1 cellular context compared by ENCODE assay signal in genomic region chr6:27295301-27296079, GRCh38.
TF ChIP-seq lines count a peak whose summit lies in the region.

No MANE protein-coding gene starts in this region.

TF ChIP-seq in HepG2, 621 proteins besides CTCF, POLR2A, EP300 and RAD21 (continued from another document and continues in another):
- TF ChIP-seq, protein P1, sequence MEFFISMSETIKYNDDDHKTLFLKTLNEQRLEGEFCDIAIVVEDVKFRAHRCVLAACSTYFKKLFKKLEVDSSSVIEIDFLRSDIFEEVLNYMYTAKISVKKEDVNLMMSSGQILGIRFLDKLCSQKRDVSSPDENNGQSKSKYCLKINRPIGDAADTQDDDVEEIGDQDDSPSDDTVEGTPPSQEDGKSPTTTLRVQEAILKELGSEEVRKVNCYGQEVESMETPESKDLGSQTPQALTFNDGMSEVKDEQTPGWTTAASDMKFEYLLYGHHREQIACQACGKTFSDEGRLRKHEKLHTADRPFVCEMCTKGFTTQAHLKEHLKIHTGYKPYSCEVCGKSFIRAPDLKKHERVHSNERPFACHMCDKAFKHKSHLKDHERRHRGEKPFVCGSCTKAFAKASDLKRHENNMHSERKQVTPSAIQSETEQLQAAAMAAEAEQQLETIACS (CRISPR knock-in tag; IDR thresholded peaks at IDR 0.05), result no peak
- no peak for TF ChIP-seq ZNF543 (CRISPR knock-in tag; IDR thresholded peaks at IDR 0.05)
- TF ChIP-seq ZNF205 (CRISPR knock-in tag; IDR thresholded peaks at IDR 0.05), result peak; percentile 63; the same call in 1 of the 2 replicates
- TF ChIP-seq, protein P2, sequence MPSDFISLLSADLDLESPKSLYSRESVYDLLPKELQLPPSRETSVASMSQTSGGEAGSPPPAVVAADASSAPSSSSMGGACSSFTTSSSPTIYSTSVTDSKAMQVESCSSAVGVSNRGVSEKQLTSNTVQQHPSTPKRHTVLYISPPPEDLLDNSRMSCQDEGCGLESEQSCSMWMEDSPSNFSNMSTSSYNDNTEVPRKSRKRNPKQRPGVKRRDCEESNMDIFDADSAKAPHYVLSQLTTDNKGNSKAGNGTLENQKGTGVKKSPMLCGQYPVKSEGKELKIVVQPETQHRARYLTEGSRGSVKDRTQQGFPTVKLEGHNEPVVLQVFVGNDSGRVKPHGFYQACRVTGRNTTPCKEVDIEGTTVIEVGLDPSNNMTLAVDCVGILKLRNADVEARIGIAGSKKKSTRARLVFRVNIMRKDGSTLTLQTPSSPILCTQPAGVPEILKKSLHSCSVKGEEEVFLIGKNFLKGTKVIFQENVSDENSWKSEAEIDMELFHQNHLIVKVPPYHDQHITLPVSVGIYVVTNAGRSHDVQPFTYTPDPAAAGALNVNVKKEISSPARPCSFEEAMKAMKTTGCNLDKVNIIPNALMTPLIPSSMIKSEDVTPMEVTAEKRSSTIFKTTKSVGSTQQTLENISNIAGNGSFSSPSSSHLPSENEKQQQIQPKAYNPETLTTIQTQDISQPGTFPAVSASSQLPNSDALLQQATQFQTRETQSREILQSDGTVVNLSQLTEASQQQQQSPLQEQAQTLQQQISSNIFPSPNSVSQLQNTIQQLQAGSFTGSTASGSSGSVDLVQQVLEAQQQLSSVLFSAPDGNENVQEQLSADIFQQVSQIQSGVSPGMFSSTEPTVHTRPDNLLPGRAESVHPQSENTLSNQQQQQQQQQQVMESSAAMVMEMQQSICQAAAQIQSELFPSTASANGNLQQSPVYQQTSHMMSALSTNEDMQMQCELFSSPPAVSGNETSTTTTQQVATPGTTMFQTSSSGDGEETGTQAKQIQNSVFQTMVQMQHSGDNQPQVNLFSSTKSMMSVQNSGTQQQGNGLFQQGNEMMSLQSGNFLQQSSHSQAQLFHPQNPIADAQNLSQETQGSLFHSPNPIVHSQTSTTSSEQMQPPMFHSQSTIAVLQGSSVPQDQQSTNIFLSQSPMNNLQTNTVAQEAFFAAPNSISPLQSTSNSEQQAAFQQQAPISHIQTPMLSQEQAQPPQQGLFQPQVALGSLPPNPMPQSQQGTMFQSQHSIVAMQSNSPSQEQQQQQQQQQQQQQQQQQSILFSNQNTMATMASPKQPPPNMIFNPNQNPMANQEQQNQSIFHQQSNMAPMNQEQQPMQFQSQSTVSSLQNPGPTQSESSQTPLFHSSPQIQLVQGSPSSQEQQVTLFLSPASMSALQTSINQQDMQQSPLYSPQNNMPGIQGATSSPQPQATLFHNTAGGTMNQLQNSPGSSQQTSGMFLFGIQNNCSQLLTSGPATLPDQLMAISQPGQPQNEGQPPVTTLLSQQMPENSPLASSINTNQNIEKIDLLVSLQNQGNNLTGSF (CRISPR knock-in tag; IDR thresholded peaks at IDR 0.05), result no peak
- TF ChIP-seq ATF2 (CRISPR knock-in tag; IDR thresholded peaks at IDR 0.05), result 0 out of 2 replicates have a peak, but pooled peaks have one; percentile 35
- no peak for TF ChIP-seq FOSL1 (CRISPR knock-in tag; IDR thresholded peaks at IDR 0.05; ENCODE audit: borderline replicate concordance)
- no peak for TF ChIP-seq DZIP1 (CRISPR knock-in tag; IDR thresholded peaks at IDR 0.05)
- TF ChIP-seq, protein P3, sequence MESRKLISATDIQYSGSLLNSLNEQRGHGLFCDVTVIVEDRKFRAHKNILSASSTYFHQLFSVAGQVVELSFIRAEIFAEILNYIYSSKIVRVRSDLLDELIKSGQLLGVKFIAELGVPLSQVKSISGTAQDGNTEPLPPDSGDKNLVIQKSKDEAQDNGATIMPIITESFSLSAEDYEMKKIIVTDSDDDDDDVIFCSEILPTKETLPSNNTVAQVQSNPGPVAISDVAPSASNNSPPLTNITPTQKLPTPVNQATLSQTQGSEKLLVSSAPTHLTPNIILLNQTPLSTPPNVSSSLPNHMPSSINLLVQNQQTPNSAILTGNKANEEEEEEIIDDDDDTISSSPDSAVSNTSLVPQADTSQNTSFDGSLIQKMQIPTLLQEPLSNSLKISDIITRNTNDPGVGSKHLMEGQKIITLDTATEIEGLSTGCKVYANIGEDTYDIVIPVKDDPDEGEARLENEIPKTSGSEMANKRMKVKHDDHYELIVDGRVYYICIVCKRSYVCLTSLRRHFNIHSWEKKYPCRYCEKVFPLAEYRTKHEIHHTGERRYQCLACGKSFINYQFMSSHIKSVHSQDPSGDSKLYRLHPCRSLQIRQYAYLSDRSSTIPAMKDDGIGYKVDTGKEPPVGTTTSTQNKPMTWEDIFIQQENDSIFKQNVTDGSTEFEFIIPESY (CRISPR knock-in tag; IDR thresholded peaks at IDR 0.05), result no peak
- no peak for TF ChIP-seq KLF13 (CRISPR knock-in tag; IDR thresholded peaks at IDR 0.05)
- TF ChIP-seq, protein P4, sequence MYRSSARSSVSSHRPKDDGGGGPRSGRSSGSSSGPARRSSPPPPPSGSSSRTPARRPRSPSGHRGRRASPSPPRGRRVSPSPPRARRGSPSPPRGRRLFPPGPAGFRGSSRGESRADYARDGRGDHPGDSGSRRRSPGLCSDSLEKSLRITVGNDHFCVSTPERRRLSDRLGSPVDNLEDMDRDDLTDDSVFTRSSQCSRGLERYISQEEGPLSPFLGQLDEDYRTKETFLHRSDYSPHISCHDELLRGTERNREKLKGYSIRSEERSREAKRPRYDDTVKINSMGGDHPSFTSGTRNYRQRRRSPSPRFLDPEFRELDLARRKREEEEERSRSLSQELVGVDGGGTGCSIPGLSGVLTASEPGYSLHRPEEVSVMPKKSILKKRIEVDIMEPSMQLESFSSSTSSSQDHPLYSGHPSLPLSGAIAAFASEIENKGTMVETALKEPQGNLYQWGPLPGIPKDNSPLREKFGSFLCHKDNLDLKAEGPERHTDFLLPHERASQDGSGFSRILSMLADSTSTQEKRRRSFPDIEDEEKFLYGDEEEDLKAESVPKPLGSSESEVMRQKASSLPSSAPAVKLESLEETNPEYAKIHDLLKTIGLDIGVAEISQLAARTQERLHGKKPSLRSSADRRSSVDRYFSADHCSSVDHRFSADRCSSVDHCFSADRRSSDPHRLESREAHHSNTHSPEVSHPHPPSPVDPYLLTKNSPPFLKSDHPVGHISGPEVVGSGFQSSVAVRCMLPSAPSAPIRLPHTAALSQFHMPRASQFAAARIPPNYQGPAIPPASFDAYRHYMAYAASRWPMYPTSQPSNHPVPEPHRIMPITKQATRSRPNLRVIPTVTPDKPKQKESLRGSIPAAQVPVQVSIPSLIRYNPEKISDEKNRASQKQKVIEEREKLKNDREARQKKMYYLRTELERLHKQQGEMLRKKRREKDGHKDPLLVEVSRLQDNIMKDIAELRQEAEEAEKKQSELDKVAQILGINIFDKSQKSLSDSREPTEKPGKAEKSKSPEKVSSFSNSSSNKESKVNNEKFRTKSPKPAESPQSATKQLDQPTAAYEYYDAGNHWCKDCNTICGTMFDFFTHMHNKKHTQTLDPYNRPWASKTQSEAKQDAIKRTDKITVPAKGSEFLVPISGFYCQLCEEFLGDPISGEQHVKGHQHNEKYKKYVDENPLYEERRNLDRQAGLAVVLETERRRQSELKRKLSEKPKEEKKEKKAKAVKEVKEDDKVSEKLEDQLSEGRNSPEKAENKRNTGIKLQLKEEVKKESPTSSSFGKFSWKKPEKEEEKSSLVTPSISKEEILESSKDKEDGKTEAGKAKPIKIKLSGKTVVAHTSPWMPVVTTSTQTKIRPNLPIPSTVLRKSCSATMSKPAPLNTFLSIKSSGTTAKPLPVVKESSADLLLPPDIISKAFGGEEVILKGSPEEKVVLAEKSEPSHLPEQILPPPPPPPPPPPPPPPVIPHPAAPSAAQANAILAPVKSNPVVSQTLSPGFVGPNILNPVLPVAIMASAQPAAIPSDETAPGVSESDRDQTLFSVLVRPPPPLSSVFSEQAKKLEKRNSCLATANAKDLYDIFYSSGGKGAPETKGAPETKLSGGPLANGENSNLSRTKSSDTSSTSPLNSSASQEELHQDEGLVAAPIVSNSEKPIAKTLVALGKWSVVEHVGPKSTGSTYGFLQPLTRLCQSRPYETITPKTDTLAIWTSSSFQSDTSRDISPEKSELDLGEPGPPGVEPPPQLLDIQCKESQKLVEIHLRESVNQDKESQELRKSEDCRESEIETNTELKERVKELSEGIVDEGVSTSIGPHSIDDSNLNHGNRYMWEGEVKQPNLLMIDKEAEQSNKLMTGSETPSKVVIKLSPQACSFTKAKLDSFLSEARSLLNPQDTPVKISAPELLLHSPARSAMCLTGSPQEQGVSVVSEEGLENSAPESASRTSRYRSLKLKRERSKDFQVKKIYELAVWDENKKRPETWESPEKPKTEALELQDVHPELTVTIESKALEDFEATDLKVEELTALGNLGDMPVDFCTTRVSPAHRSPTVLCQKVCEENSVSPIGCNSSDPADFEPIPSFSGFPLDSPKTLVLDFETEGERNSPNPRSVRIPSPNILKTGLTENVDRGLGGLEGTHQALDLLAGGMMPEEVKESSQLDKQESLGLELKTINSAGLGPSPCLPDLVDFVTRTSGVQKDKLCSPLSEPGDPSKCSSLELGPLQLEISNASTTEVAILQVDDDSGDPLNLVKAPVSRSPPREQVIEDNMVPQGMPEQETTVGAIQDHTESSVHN (CRISPR knock-in tag; IDR thresholded peaks at IDR 0.05), result no peak
- no peak for TF ChIP-seq U2AF1 (optimal IDR thresholded peaks at IDR 0.05; ENCODE audit: low read depth, low read length)
- no peak for TF ChIP-seq ZFP1 (CRISPR knock-in tag; IDR thresholded peaks at IDR 0.05)
- no peak for TF ChIP-seq ZNF7 (CRISPR knock-in tag; IDR thresholded peaks at IDR 0.05)
- no peak for TF ChIP-seq ARNT (IDR thresholded peaks at IDR 0.05)
- TF ChIP-seq ZMAT3 (CRISPR knock-in tag; conservative IDR thresholded peaks at IDR 0.05), result no peak
- TF ChIP-seq, protein P5, sequence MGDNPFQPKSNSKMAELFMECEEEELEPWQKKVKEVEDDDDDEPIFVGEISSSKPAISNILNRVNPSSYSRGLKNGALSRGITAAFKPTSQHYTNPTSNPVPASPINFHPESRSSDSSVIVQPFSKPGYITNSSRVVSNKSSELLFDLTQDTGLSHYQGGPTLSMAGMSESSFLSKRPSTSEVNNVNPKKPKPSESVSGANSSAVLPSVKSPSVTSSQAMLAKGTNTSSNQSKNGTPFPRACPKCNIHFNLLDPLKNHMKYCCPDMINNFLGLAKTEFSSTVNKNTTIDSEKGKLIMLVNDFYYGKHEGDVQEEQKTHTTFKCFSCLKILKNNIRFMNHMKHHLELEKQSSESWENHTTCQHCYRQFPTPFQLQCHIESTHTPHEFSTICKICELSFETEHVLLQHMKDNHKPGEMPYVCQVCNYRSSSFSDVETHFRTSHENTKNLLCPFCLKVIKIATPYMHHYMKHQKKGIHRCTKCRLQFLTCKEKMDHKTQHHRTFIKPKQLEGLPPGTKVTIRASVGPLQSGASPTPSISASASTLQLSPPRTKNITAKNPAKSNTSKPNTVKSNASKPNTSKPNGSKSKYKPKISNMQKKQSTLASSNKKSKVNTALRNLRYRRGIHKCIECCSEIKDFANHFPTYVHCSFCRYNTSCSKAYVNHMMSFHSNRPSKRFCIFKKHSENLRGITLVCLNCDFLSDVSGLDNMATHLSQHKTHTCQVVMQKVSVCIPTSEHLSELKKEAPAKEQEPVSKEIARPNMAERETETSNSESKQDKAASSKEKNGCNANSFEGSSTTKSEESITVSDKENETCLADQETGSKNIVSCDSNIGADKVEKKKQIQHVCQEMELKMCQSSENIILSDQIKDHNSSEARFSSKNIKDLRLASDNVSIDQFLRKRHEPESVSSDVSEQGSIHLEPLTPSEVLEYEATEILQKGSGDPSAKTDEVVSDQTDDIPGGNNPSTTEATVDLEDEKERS (CRISPR knock-in tag; IDR thresholded peaks at IDR 0.05), result no peak; the same call in 1 of the 2 replicates
- TF ChIP-seq, protein P6, sequence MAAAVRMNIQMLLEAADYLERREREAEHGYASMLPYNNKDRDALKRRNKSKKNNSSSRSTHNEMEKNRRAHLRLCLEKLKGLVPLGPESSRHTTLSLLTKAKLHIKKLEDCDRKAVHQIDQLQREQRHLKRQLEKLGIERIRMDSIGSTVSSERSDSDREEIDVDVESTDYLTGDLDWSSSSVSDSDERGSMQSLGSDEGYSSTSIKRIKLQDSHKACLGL (CRISPR knock-in tag; IDR thresholded peaks at IDR 0.05), result no peak
- no peak for TF ChIP-seq ZXDC (CRISPR knock-in tag; IDR thresholded peaks at IDR 0.05)
- TF ChIP-seq ZNF20 (CRISPR knock-in tag; IDR thresholded peaks at IDR 0.05), result no peak
- TF ChIP-seq MAFF (IDR thresholded peaks at IDR 0.05; ENCODE audit: low read depth, low read length), result no peak; the same call in 1 of the 2 replicates
- no peak for TF ChIP-seq ZC3H13 (CRISPR knock-in tag; IDR thresholded peaks at IDR 0.05)
- no peak for TF ChIP-seq ZNF549 (CRISPR knock-in tag; IDR thresholded peaks at IDR 0.05)
- no peak for TF ChIP-seq SP140L (CRISPR knock-in tag; IDR thresholded peaks at IDR 0.05; ENCODE audit: borderline replicate concordance)
